Comparison of ENCODE assay signal across 18 cellular contexts in genomic region chr6:73712536-73712935, GRCh38. TPM values are rescaled to one million over a fixed set of nuclear protein-coding genes. Genes with fewer than 3 reads are reported as not detected.
DNase-seq lines count a peak whose midpoint lies in the region; ATAC-seq and TF ChIP-seq lines count a peak whose summit lies in the region.
"Had no signal": no experiment of that assay in that cellular context is flagged by ENCODE, and none has a peak within 500 bp of the region (broad histone marks: within the 10 kb centered on the region; RNA-seq: fewer than 3 reads in every experiment).

No MANE protein-coding gene starts in this region.

- POLR2A ChIA-PET in MCF 10A (lab: Yijun Ruan, JAX): interaction anchor here (0.7 to 2.7 kb wide), 5 partner anchors 8 to 192 kb away, joined by 3 to 14 read pairs (median 4); partner anchors contain the start of gene EEF1A1

- CTCF ChIA-PET in MCF 10A (lab: Yijun Ruan, JAX): interaction anchor here (0.7 to 1.2 kb wide), 2 partner anchors 16 to 37 kb away, joined by 3 to 4 read pairs; no protein-coding TSS in a partner anchor
- CTCF ChIA-PET in mammary epithelial cell (lab: Charles Lee; ENCODE audit: low non-redundant PET): no interaction called here

- peaks cover 5% of the 10 kb centered on the region for H3K36me3 ChIP-seq in mammary epithelial cell (ENCODE audit: insufficient read depth, low read length)
- no peaks in the 10 kb centered on the region for H3K36me3 ChIP-seq in uterus
- H3K36me3 ChIP-seq: BLaER1 treated with 17β-estradiol and CSF1 and Interleukin-3, amounts not matched to agents 10 nM and 100 nM had no signal

- H2AFZ ChIP-seq in mammary epithelial cell (ENCODE audit: low read depth, low read length): no peak overlapping the region

- H3K36me3 Mint-ChIP-seq in MCF 10A (ENCODE audit: insufficient read depth, unreplicated experiment): peaks cover 47% of the 10 kb centered on the region

- TF ChIP-seq CTCF in MCF 10A (IDR thresholded peaks at IDR 0.05; ENCODE audit: unreplicated experiment) (no peak), mammary epithelial cell (conservative IDR thresholded peaks at IDR 0.05 in 1 of 2, IDR thresholded peaks at IDR 0.05 in 1 of 2; ENCODE audit: extremely low read depth in 1 of 2, insufficient read depth in 1 of 2, low read depth in 1 of 2, low read length in 2 of 2) (no peak), choroid plexus epithelial cell (conservative IDR thresholded peaks at IDR 0.05; ENCODE audit: low read depth, low read length) (no peak), uterus (IDR thresholded peaks at IDR 0.05) (no peak)

- H3K27ac ChIP-seq in mammary epithelial cell (ENCODE audit: insufficient read depth, low read depth, low read length): no peak overlapping the region
- H3K27ac ChIP-seq in uterus: peak overlapping the region; percentile 50 to 71
- H3K27ac ChIP-seq: RWPE1 had no signal

- no TSS peak for BruUV-seq in MCF 10A (replicated peaks; lab: Mats Ljungman, UMichigan)
- no TSS peak for BruUV-seq in mammary epithelial cell (replicated peaks; lab: Mats Ljungman, UMichigan)

- dilution Hi-C loops in mammary epithelial cell (cut with HindIII; ENCODE audit: low sequenced_read_pairs): no loop called here

- H3K79me2 ChIP-seq in mammary epithelial cell (ENCODE audit: insufficient read depth, low read length): peaks cover 60% of the 10 kb centered on the region

- no peak overlapping the region for H3K9ac ChIP-seq in mammary epithelial cell (ENCODE audit: insufficient read depth, low read length)

- H3K27me3 ChIP-seq in mammary epithelial cell (ENCODE audit: insufficient read depth, low read length) (no peaks in the 10 kb centered on the region), uterus (no peaks in the 10 kb centered on the region)
- H3K27me3 ChIP-seq: BLaER1 treated with 17β-estradiol and CSF1 and Interleukin-3, amounts not matched to agents 10 nM and 100 nM had no signal

- H3K4me2 ChIP-seq in mammary epithelial cell (ENCODE audit: insufficient read depth, low read depth, low read length): no peak overlapping the region

- H3K9me3 Mint-ChIP-seq in MCF 10A (ENCODE audit: unreplicated experiment): no peaks in the 10 kb centered on the region

- WGBS in mammary epithelial cell (ENCODE audit: low coverage, missing lambda C conversion rate): 100% methylated on average over 1 of the region's 1 CpG

- in situ Hi-C loops in mammary epithelial cell (cut with MboI; ENCODE audit: low sequenced_read_pairs in 2 of 2): no loop called here

- H3K27ac Mint-ChIP-seq in MCF 10A (ENCODE audit: low read depth, unreplicated experiment): peak overlapping the region; percentile 35

- TF ChIP-seq POLR2A in uterus (IDR thresholded peaks at IDR 0.05): no peak

- H3K9me3 ChIP-seq in mammary epithelial cell (replicated peaks; ENCODE audit: insufficient read depth, low read length): no peaks in the 10 kb centered on the region
- no peaks in the 10 kb centered on the region for H3K9me3 ChIP-seq in uterus

- H3K4me3 Mint-ChIP-seq in MCF 10A (ENCODE audit: unreplicated experiment): no peak overlapping the region

- H3K4me3 ChIP-seq in mammary epithelial cell (replicated peaks in 1 of 3; ENCODE audit: insufficient read depth in 1 of 3, low read depth in 2 of 3, low read length in 3 of 3) (no peak overlapping the region), choroid plexus epithelial cell (ENCODE audit: low read depth, low read length) (no peak overlapping the region), uterus (no peak overlapping the region)
- H3K4me3 ChIP-seq: BLaER1 treated with 17β-estradiol and CSF1 and Interleukin-3, amounts not matched to agents 10 nM and 100 nM had no signal

- H3K4me1 ChIP-seq in mammary epithelial cell (ENCODE audit: insufficient read depth, low read length) (peaks cover 22% of the 10 kb centered on the region), uterus (no peaks in the 10 kb centered on the region)

- H3K4me1 Mint-ChIP-seq in MCF 10A (ENCODE audit: insufficient read depth, unreplicated experiment): peaks cover 20% of the 10 kb centered on the region

- intact Hi-C loops in MCF 10A (cut with micrococcal nuclease): no loop called here
- intact Hi-C loops in mammary epithelial cell (cut with micrococcal nuclease): no loop called here
- intact Hi-C loops in uterus (cut with DNase I; ENCODE audit: low total_unique reads): no loop called here

- ATAC-seq in GM18498 (IDR thresholded peaks at IDR 0.05; ENCODE audit: unreplicated experiment): no peak

- H4K20me1 ChIP-seq in mammary epithelial cell (ENCODE audit: insufficient read depth, low read length): no peaks in the 10 kb centered on the region
- H4K20me1 ChIP-seq: BLaER1 treated with 17β-estradiol and CSF1 and Interleukin-3, amounts not matched to agents 10 nM and 100 nM had no signal

- no peak for DNase-seq in MCF 10A (ENCODE audit: unreplicated experiment)
- no peak for DNase-seq in mammary epithelial cell
- DNase-seq in choroid plexus epithelial cell (ENCODE audit: low read depth): peak; percentile 27
- peak; percentile 22 for DNase-seq in medulla oblongata (ENCODE audit: extremely low spot score)
- DNase-seq in uterus: no peak
- no peak for DNase-seq in DMS114 treated with DMSO at 0.1 percent for 48 hours (lab: John Stamatoyannopoulos, UW; ENCODE audit: unreplicated experiment)
- no peak for DNase-seq in DMS153 (lab: John Stamatoyannopoulos, UW)
- DNase-seq: 8988T; GF-D8; NCI-H1436 treated with DMSO at 0.1 percent for 48 hours; NCI-H2029 treated with DMSO at 0.1 percent for 48 hours; NCI-H2171 treated with DMSO at 0.1 percent for 48 hours; NCI-H446 treated with DMSO at 0.1 percent for 48 hours; NK-92 treated with Interleukin-12 subunit alpha and Interleukin-12 subunit beta, amount 100 ng/mL, for 24 hours; OCI-M1 had no signal

- H3K27me3 Mint-ChIP-seq in MCF 10A (ENCODE audit: insufficient read depth, unreplicated experiment): no peaks in the 10 kb centered on the region

RNA-seq across cellular contexts. Expression of gene CD109, which starts 16.5 kb away (rescaled TPM):
- total RNA-seq in MCF 10A (2022): 91.0 and 94.5 TPM in 2 replicates
- total RNA-seq in mammary epithelial cell: 100 to 1,000 TPM in 1 of 2 donors, 10 to 100 TPM in 1; 82.6 to 273 TPM
- 77.5 TPM for polyA plus RNA-seq in mammary epithelial cell
- 96.5 TPM for polyA minus RNA-seq in mammary epithelial cell
- total RNA-seq in uterus: 10 to 100 TPM; 26.6 to 59.0 (median 36.8) TPM

RNA-seq across cellular contexts. Expression of gene SLC17A5, which starts 58.7 kb away (rescaled TPM):
- total RNA-seq in MCF 10A (2022) (6.1 and 7.2 TPM in 2 replicates), mammary epithelial cell (10 to 100 TPM in 1 of 2 donors, 1 to 10 TPM in 1; 6.5 to 26.0 TPM), uterus (10 to 100 TPM in 2 of 4 donors, 1 to 10 TPM in 2; 3.6 to 27.4 (median 11.6) TPM)
- polyA plus RNA-seq in mammary epithelial cell: 6.2 TPM
- polyA minus RNA-seq in mammary epithelial cell: 19.4 TPM

Comparison
In these comparisons a context has a peak if more than half of its experiments do, and no peak if none do; other contexts are left out.
1. DNase-seq: peak in choroid plexus epithelial cell (single experiment) and medulla oblongata (single experiment); none in MCF 10A (single experiment), mammary epithelial cell (single experiment), uterus (0 of 2), DMS114 treated with DMSO at 0.1 percent for 48 hours (single experiment) and DMS153 (single experiment).